Comparison of ENCODE assay signal across 18 cellular contexts in the genomic region with DNA sequence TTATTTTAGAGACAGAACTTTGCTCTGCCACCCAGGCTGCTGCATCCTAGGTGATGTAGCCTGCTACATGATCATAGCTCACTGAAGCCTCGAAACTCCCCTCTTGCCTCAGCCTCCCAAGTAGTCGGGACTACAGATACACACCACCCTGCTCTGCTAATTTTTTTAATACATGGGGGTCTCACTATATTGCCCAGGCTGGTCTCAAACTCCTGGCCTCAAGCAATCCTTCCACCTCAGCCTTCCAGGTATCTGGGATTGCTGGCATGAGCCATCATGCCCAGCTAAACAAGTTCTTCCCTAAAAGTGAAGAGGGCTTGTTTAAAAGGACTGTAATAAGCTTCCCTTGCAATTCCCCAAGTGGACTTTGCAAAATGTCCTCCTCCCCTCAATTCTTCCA.
A peak's percentile ranks its signal among the peaks of the same experiment; 100 is the strongest.
DNase-seq lines count a peak whose midpoint lies in the region; ATAC-seq and TF ChIP-seq lines count a peak whose summit lies in the region.
"Had no signal": no experiment of that assay in that cellular context is flagged by ENCODE, and none has a peak within 500 bp of the region (broad histone marks: within the 10 kb centered on the region; RNA-seq: fewer than 3 reads in every experiment).

No MANE protein-coding gene starts in this region.

- intact Hi-C loops in dorsolateral prefrontal cortex (cut with DNase I) = no loop called here

- no peak overlapping the region for H3K9ac ChIP-seq in iPS-18a (ENCODE audit: low read length)

- POLR2A ChIA-PET in WTC11 (lab: Charles Lee) = no interaction called here

- H3K9me3 Mint-ChIP-seq in GM23338 (no peaks in the 10 kb centered on the region), WTC11 (no peaks in the 10 kb centered on the region)
- peaks cover 5% of the 10 kb centered on the region for H3K9me3 Mint-ChIP-seq in activated T-helper 17 cell treated with anti-CD3 and anti-CD28 coated beads, Interleukin-2, amount 50 U/mL, for 72 hours
- H3K9me3 Mint-ChIP-seq: HFFc6 had no signal

- DNase-seq in GM23338 (ENCODE audit: low spot score) = no peak
- DNase-seq in WTC11 (ENCODE audit: low spot score) = no peak
- no peak for DNase-seq in dorsolateral prefrontal cortex
- no peak for DNase-seq in activated CD8-positive, alpha-beta memory T cell treated with anti-CD3 and anti-CD28 coated beads, Interleukin-2, amount 50 U/mL, for 4 hours
- DNase-seq: 8988T; C1 segment of cervical spinal cord; Calu3; CD4-positive, alpha-beta memory T cell; COR-L47; DMS53; DMS79 treated with DMSO at 0.1 percent for 48 hours; GF-D8; HFFc6 had no signal

- no peak overlapping the region for H3K4me3 ChIP-seq in GM23338
- H3K4me3 ChIP-seq in dorsolateral prefrontal cortex = no peak overlapping the region
- H3K4me3 ChIP-seq in iPS-18a (ENCODE audit: low read length) = peak overlapping the region; percentile 20
- H3K4me3 ChIP-seq in gastroesophageal sphincter = no peak overlapping the region
- H3K4me3 ChIP-seq: HAP-1 had no signal

- H3K4me1 Mint-ChIP-seq in GM23338 (peaks cover 60% of the 10 kb centered on the region), WTC11 (peaks cover 66% of the 10 kb centered on the region)
- no peaks in the 10 kb centered on the region for H3K4me1 Mint-ChIP-seq in activated T-helper 17 cell treated with anti-CD3 and anti-CD28 coated beads, Interleukin-2, amount 50 U/mL, for 72 hours
- H3K4me1 Mint-ChIP-seq: CD4-positive, alpha-beta memory T cell had no signal

- H3K27me3 Mint-ChIP-seq in GM23338 (ENCODE audit: insufficient read depth, low read depth, poor library complexity) (peaks cover 2% of the 10 kb centered on the region), WTC11 (ENCODE audit: low read depth) (no peaks in the 10 kb centered on the region)
- H3K27me3 Mint-ChIP-seq in activated T-helper 17 cell treated with anti-CD3 and anti-CD28 coated beads, Interleukin-2, amount 50 U/mL, for 72 hours = no peaks in the 10 kb centered on the region

- no peak for TF ChIP-seq CTCF in GM23338 (conservative IDR thresholded peaks at IDR 0.05; ENCODE audit: low read depth in 2 of 2)
- no peak for TF ChIP-seq CTCF in WTC11 (IDR thresholded peaks at IDR 0.05)
- no peak for TF ChIP-seq CTCF in dorsolateral prefrontal cortex (IDR thresholded peaks at IDR 0.05 in 54 of 56, conservative IDR thresholded peaks at IDR 0.05 in 2 of 56; ENCODE audit: low read depth in 1 of 56, partially characterized antibody in 56 of 56)
- TF ChIP-seq CTCF in gastroesophageal sphincter (IDR thresholded peaks at IDR 0.05) = no peak

- 89 to 100% methylated on average over 1 to 2 of the region's 2 CpGs for WGBS in gastroesophageal sphincter (ENCODE audit: low coverage in 1 of 2), 2 donors

- no peak overlapping the region for H2AFZ ChIP-seq in GM23338

- no peaks in the 10 kb centered on the region for H3K36me3 ChIP-seq in GM23338 (ENCODE audit: insufficient read depth)
- no peaks in the 10 kb centered on the region for H3K36me3 ChIP-seq in iPS-18a (ENCODE audit: control insufficient read depth, low read depth, low read length)
- H3K36me3 ChIP-seq in gastroesophageal sphincter = no peaks in the 10 kb centered on the region
- H3K36me3 ChIP-seq: HAP-1 had no signal

- TF ChIP-seq EP300 in gastroesophageal sphincter (IDR thresholded peaks at IDR 0.05) = no peak

- H3K4me2 ChIP-seq in GM23338 = peak overlapping the region; percentile 62

- no peaks in the 10 kb centered on the region for H3K9me3 ChIP-seq in iPS-18a (ENCODE audit: control insufficient read depth, low read depth, low read length)
- no peaks in the 10 kb centered on the region for H3K9me3 ChIP-seq in gastroesophageal sphincter
- H3K9me3 ChIP-seq: HAP-1 had no signal

- H3K27ac Mint-ChIP-seq in GM23338 (peak overlapping the region; percentile 50; the same call in 1 of the 2 replicates), WTC11 (peak overlapping the region; percentile 66)
- no peak overlapping the region for H3K27ac Mint-ChIP-seq in activated T-helper 17 cell treated with anti-CD3 and anti-CD28 coated beads, Interleukin-2, amount 50 U/mL, for 72 hours
- H3K27ac Mint-ChIP-seq: CD4-positive, alpha-beta memory T cell; HFFc6 had no signal

- no peaks in the 10 kb centered on the region for H4K20me1 ChIP-seq in GM23338 (replicated peaks; ENCODE audit: insufficient read depth)

- H3K4me3 Mint-ChIP-seq in GM23338 (0 out of 3 replicates have a peak overlapping the region, but pooled peaks have one; percentile 53), WTC11 (no peak overlapping the region)
- H3K4me3 Mint-ChIP-seq in activated T-helper 17 cell treated with anti-CD3 and anti-CD28 coated beads, Interleukin-2, amount 50 U/mL, for 72 hours = no peak overlapping the region
- H3K4me3 Mint-ChIP-seq: CD4-positive, alpha-beta memory T cell; HFFc6 had no signal

- TF ChIP-seq POLR2A in gastroesophageal sphincter (IDR thresholded peaks at IDR 0.05) = no peak

- no peaks in the 10 kb centered on the region for H3K79me2 ChIP-seq in GM23338 (replicated peaks; ENCODE audit: insufficient read depth)

- H3K4me1 ChIP-seq in GM23338 (ENCODE audit: insufficient read depth) (peaks cover 62% of the 10 kb centered on the region), iPS-18a (ENCODE audit: control insufficient read depth, low read depth, low read length) (peaks cover 61% of the 10 kb centered on the region), gastroesophageal sphincter (no peaks in the 10 kb centered on the region)

- H3K9me2 ChIP-seq in GM23338 (ENCODE audit: insufficient read depth) = no peaks in the 10 kb centered on the region

- no peaks in the 10 kb centered on the region for H3F3A ChIP-seq in GM23338 (replicated peaks; ENCODE audit: low read depth)

- no peak for ATAC-seq in GM23338
- ATAC-seq in WTC11 = no peak; the same call in 1 of the 2 replicates
- ATAC-seq in gastroesophageal sphincter = no peak
- ATAC-seq in activated T-helper 17 cell treated with anti-CD3 and anti-CD28 coated beads, Interleukin-2, amount 50 U/mL, for 72 hours (replicated peaks) = no peak
- ATAC-seq in GM21390 (IDR thresholded peaks at IDR 0.05; ENCODE audit: unreplicated experiment) = no peak

- H3K36me3 Mint-ChIP-seq in GM23338 (ENCODE audit: low read depth) (no peaks in the 10 kb centered on the region), WTC11 (no peaks in the 10 kb centered on the region)
- no peaks in the 10 kb centered on the region for H3K36me3 Mint-ChIP-seq in activated T-helper 17 cell treated with anti-CD3 and anti-CD28 coated beads, Interleukin-2, amount 50 U/mL, for 72 hours (ENCODE audit: low read depth)
- H3K36me3 Mint-ChIP-seq: CD4-positive, alpha-beta memory T cell had no signal

- H3K27ac ChIP-seq in GM23338 (ENCODE audit: low read depth) = no peak overlapping the region
- H3K27ac ChIP-seq in dorsolateral prefrontal cortex = peak overlapping the region in 35 of 59 donors; percentile 0 to 82 (median 33)
- H3K27ac ChIP-seq in iPS-18a (ENCODE audit: low read length) = no peak overlapping the region
- H3K27ac ChIP-seq in gastroesophageal sphincter = no peak overlapping the region

- H3K27me3 ChIP-seq in GM23338 (ENCODE audit: insufficient read depth) (no peaks in the 10 kb centered on the region), dorsolateral prefrontal cortex (no peaks in the 10 kb centered on the region), iPS-18a (ENCODE audit: control insufficient read depth, insufficient read depth, low read length) (no peaks in the 10 kb centered on the region), gastroesophageal sphincter (no peaks in the 10 kb centered on the region)

- CTCF ChIA-PET in WTC11 (lab: Charles Lee) = interaction anchor here (1.5 kb wide), 1 partner anchor 35 kb away, joined by 3 read pairs; no protein-coding TSS in a partner anchor

TF ChIP-seq in GM23338, 12 proteins besides CTCF, POLR2A, EP300 and RAD21 (continues in another document):
- no peak for TF ChIP-seq EZH2 (IDR thresholded peaks at IDR 0.05; ENCODE audit: low read depth, unreplicated experiment)
- TF ChIP-seq NANOG (IDR thresholded peaks at IDR 0.05; ENCODE audit: borderline replicate concordance) = no peak
- TF ChIP-seq ZNF114 (CRISPR knock-in tag; IDR thresholded peaks at IDR 0.05) = no peak

TF ChIP-seq in WTC11, 78 proteins besides CTCF, POLR2A, EP300 and RAD21:
- no peak for TF ChIP-seq ATF3 (CRISPR knock-in tag; conservative IDR thresholded peaks at IDR 0.05)
- TF ChIP-seq ZNF121 (CRISPR knock-in tag; IDR thresholded peaks at IDR 0.05) = peak; percentile 91; the same call in 1 of the 2 replicates

Comparison
In these comparisons a context has a peak if more than half of its experiments do, and no peak if none do; other contexts are left out.
1. H3K27ac ChIP-seq: peak in dorsolateral prefrontal cortex (35 of 59); none in GM23338 (single experiment), iPS-18a (single experiment) and gastroesophageal sphincter (0 of 4).